8 cellular contexts compared by ENCODE assay signal in genomic region chr1:45803781-45804670, GRCh38. TPM values are rescaled to one million over a fixed set of nuclear protein-coding genes. Genes with fewer than 3 reads are reported as not detected.
DNase-seq lines count a peak whose midpoint lies in the region; ATAC-seq lines count a peak whose summit lies in the region.
"Not testable (repeated sequence)": the region's sequence is repeated elsewhere in the genome, so short reads cannot be mapped to it uniquely, and the experiment has no call there.

No MANE protein-coding gene starts in this region.

- POLR2A ChIA-PET in activated CD8-positive, alpha-beta T cell treated with anti-CD3 and anti-CD28 coated beads, Interleukin-2, amount 10 ng/mL, durations not matched to agents 7 days and 5 days (lab: Charles Lee), result interaction anchor here (0.5 to 2.5 kb wide), 3 partner anchors 58 to 471 kb away, joined by 3 to 12 read pairs (median 3); partner anchors contain the start of gene GPBP1L1

- H3K4me1 ChIP-seq in skeletal muscle tissue (ENCODE audit: control insufficient read depth in 3 of 3, insufficient read depth in 3 of 3, low read length in 3 of 3), result peaks cover 15 to 31% (median 25%) of the 10 kb centered on the region in 3 donors

- peak overlapping the region; percentile 70 to 79 (median 73) for H3K9ac ChIP-seq in skeletal muscle tissue (ENCODE audit: low read depth in 1 of 3, low read length in 3 of 3)

- H3K27ac ChIP-seq in skeletal muscle tissue (ENCODE audit: low read depth, low read length), result peak overlapping the region; percentile 55

- DNase-seq in AML-193 (lab: John Stamatoyannopoulos, UW), result peak; percentile 31 to 44
- peak; percentile 27 for DNase-seq in NCI-H2171 treated with DMSO at 0.1 percent for 48 hours (lab: John Stamatoyannopoulos, UW)
- peak; percentile 29 for DNase-seq in activated CD8-positive, alpha-beta T cell treated with anti-CD3 and anti-CD28 coated beads, Interleukin-2, amount 10 ng/mL, durations not matched to agents 7 days and 5 days
- DNase-seq in effector memory CD8-positive, alpha-beta T cell, result not testable (repeated sequence)
- peak; percentile 10 for DNase-seq in kidney tubule cell (ENCODE audit: low spot score)

- not testable (repeated sequence) for H3K9me3 ChIP-seq in skeletal muscle tissue (ENCODE audit: control insufficient read depth in 3 of 3, low read length in 3 of 3)

- CTCF ChIA-PET in activated CD8-positive, alpha-beta T cell treated with anti-CD3 and anti-CD28 coated beads, Interleukin-2, amount 10 ng/mL, durations not matched to agents 7 days and 5 days (lab: Charles Lee), result interaction anchor here (1.0 kb wide), 1 partner anchor 39 kb away, joined by 3 read pairs; no protein-coding TSS in a partner anchor

- H3K4me3 ChIP-seq in skeletal muscle tissue (ENCODE audit: low read length in 3 of 3), result peak overlapping the region; percentile 75 to 86 (median 79)

- ATAC-seq in GM19043 (IDR thresholded peaks at IDR 0.05; ENCODE audit: low read depth, unreplicated experiment), result peak; percentile 18
- peak; percentile 12 for ATAC-seq in HG03095 (IDR thresholded peaks at IDR 0.05; ENCODE audit: unreplicated experiment)
- ATAC-seq in activated CD8-positive, alpha-beta T cell treated with anti-CD3 and anti-CD28 coated beads, Interleukin-2, amount 10 ng/mL, durations not matched to agents 7 days and 5 days, result peak; percentile 36
- ATAC-seq in effector memory CD8-positive, alpha-beta T cell (replicated peaks), result peak; percentile 31

- H3K27me3 ChIP-seq in skeletal muscle tissue (ENCODE audit: control insufficient read depth in 3 of 3, insufficient read depth in 3 of 3, low read length in 3 of 3), result not testable (repeated sequence)

- H3K36me3 Mint-ChIP-seq in activated CD8-positive, alpha-beta T cell treated with anti-CD3 and anti-CD28 coated beads, Interleukin-2, amount 10 ng/mL, durations not matched to agents 7 days and 5 days (ENCODE audit: low read depth), result peaks cover 25% of the 10 kb centered on the region
- not testable (repeated sequence) for H3K36me3 Mint-ChIP-seq in effector memory CD8-positive, alpha-beta T cell (ENCODE audit: insufficient read depth)

- not testable (repeated sequence) for H3K36me3 ChIP-seq in skeletal muscle tissue (ENCODE audit: control insufficient read depth in 3 of 3, insufficient read depth in 3 of 3, low read length in 3 of 3)

- peak overlapping the region; percentile 70 for H3K27ac Mint-ChIP-seq in activated CD8-positive, alpha-beta T cell treated with anti-CD3 and anti-CD28 coated beads, Interleukin-2, amount 10 ng/mL, durations not matched to agents 7 days and 5 days
- peak overlapping the region; percentile 88 for H3K27ac Mint-ChIP-seq in effector memory CD8-positive, alpha-beta T cell

- not testable (repeated sequence) for H3K9me3 Mint-ChIP-seq in activated CD8-positive, alpha-beta T cell treated with anti-CD3 and anti-CD28 coated beads, Interleukin-2, amount 10 ng/mL, durations not matched to agents 7 days and 5 days (ENCODE audit: insufficient read depth); effector memory CD8-positive, alpha-beta T cell

- H3K4me3 Mint-ChIP-seq in activated CD8-positive, alpha-beta T cell treated with anti-CD3 and anti-CD28 coated beads, Interleukin-2, amount 10 ng/mL, durations not matched to agents 7 days and 5 days, result peak overlapping the region; percentile 88
- peak overlapping the region; percentile 94 to 95 for H3K4me3 Mint-ChIP-seq in effector memory CD8-positive, alpha-beta T cell

- H3K27me3 Mint-ChIP-seq in activated CD8-positive, alpha-beta T cell treated with anti-CD3 and anti-CD28 coated beads, Interleukin-2, amount 10 ng/mL, durations not matched to agents 7 days and 5 days (ENCODE audit: low read depth); effector memory CD8-positive, alpha-beta T cell: not testable (repeated sequence)

- peaks cover 33% of the 10 kb centered on the region for H3K4me1 Mint-ChIP-seq in activated CD8-positive, alpha-beta T cell treated with anti-CD3 and anti-CD28 coated beads, Interleukin-2, amount 10 ng/mL, durations not matched to agents 7 days and 5 days (ENCODE audit: low read depth)
- H3K4me1 Mint-ChIP-seq in effector memory CD8-positive, alpha-beta T cell (ENCODE audit: low read depth in 2 of 2), result peaks cover 19 to 21% of the 10 kb centered on the region in 2 donors

RNA-seq across cellular contexts. Expression of gene MAST2, which starts 0.6 kb away (rescaled TPM):
- total RNA-seq in activated CD8-positive, alpha-beta T cell treated with anti-CD3 and anti-CD28 coated beads, Interleukin-2, amount 10 ng/mL, durations not matched to agents 7 days and 5 days, result 10 to 100 TPM; 25.7 to 27.9 TPM
- 42.8 TPM for total RNA-seq in skeletal muscle tissue

RNA-seq across cellular contexts. Expression of gene IPP, which starts 53.6 kb away (rescaled TPM):
- 10 to 100 TPM in 1 of 2 experiments, 1 to 10 TPM in 1; 9.2 to 10.4 TPM for total RNA-seq in activated CD8-positive, alpha-beta T cell treated with anti-CD3 and anti-CD28 coated beads, Interleukin-2, amount 10 ng/mL, durations not matched to agents 7 days and 5 days
- total RNA-seq in skeletal muscle tissue, result 15.1 TPM
